8 cellular contexts compared by ENCODE assay signal in genomic region chr4:2932951-2933565, GRCh38. TPM values are rescaled to one million over a fixed set of nuclear protein-coding genes. Genes with fewer than 3 reads are reported as not detected.
DNase-seq lines count a peak whose midpoint lies in the region; ATAC-seq and TF ChIP-seq lines count a peak whose summit lies in the region.

No MANE protein-coding gene starts in this region.

- H3K9me3 Mint-ChIP-seq in activated CD4-positive, alpha-beta memory T cell treated with anti-CD3 and anti-CD28 coated beads for 36 hours, result no peaks in the 10 kb centered on the region

- H3K27me3 ChIP-seq in gastroesophageal sphincter (no peaks in the 10 kb centered on the region), spleen (replicated peaks in 1 of 7) (no peaks in the 10 kb centered on the region)

- intact Hi-C loops in activated CD4-positive, alpha-beta memory T cell treated with anti-CD3 and anti-CD28 coated beads for 36 hours (cut with micrococcal nuclease), result loop anchor here (10.0 kb wide), 1 partner anchor 688 kb away; the partner anchor contains the start of genes HAUS3 and POLN
- intact Hi-C loops in spleen (cut with DNase I; ENCODE audit: low total_unique reads), result loop anchor here (10.0 kb wide), 1 partner anchor 178 kb away; the partner anchor contains the start of gene TNIP2

- WGBS in gastroesophageal sphincter (ENCODE audit: low coverage in 1 of 2), 2 donors, result no CpG with 5 or more reads among the region's 15 CpGs
- WGBS in spleen, 5 donors, result 52 to 84% (median 69%) methylated on average over 10 to 15 of the region's 15 CpGs

- no peak for TF ChIP-seq EP300 in gastroesophageal sphincter (IDR thresholded peaks at IDR 0.05)

- ATAC-seq in gastroesophageal sphincter (no peak), HG02885 (IDR thresholded peaks at IDR 0.05; ENCODE audit: poor library complexity, unreplicated experiment) (no peak)

- H3K36me3 ChIP-seq in HEK293 (ENCODE audit: control insufficient read depth in 2 of 2, insufficient read depth in 1 of 2, low read length in 2 of 2), result peaks cover under 1 to 72% of the 10 kb centered on the region in 2 experiments; a peak in 2 of 3 replicates
- H3K36me3 ChIP-seq in gastroesophageal sphincter, result peaks cover 0 to 54% of the 10 kb centered on the region in 2 donors
- peaks cover 0 to 51% (median 42%) of the 10 kb centered on the region in 6 donors for H3K36me3 ChIP-seq in spleen

- CTCF ChIA-PET in HEK293 (lab: Yijun Ruan, JAX), result no interaction called here
- CTCF ChIA-PET in activated CD4-positive, alpha-beta memory T cell treated with anti-CD3 and anti-CD28 coated beads for 36 hours (lab: Charles Lee), result no interaction called here

- peak overlapping the region; percentile 94 for H3K27ac Mint-ChIP-seq in activated CD4-positive, alpha-beta memory T cell treated with anti-CD3 and anti-CD28 coated beads for 36 hours

- peaks cover 58% of the 10 kb centered on the region for H3K36me3 Mint-ChIP-seq in activated CD4-positive, alpha-beta memory T cell treated with anti-CD3 and anti-CD28 coated beads for 36 hours

- POLR2A ChIA-PET in HEK293 (lab: Yijun Ruan, JAX), result no interaction called here
- POLR2A ChIA-PET in activated CD4-positive, alpha-beta memory T cell treated with anti-CD3 and anti-CD28 coated beads for 36 hours (lab: Charles Lee), result interaction anchor here (1.3 kb wide), 1 partner anchor 21 kb away, joined by 5 read pairs; no protein-coding TSS in a partner anchor

- H3K27ac ChIP-seq in HEK293 (ENCODE audit: extremely low read depth, low read depth, low read length), result no peak overlapping the region
- H3K27ac ChIP-seq in gastroesophageal sphincter, result peak overlapping the region in 3 of 4 donors; percentile 92 to 96 (median 94)
- H3K27ac ChIP-seq in spleen, result peak overlapping the region; percentile 64 to 96 (median 93)

- H3K4me3 ChIP-seq in HEK293 (ENCODE audit: low read depth, low read length), result no peak overlapping the region
- H3K4me3 ChIP-seq in gastroesophageal sphincter, result peak overlapping the region in 1 of 2 donors; percentile 96
- peak overlapping the region; percentile 71 to 97 (median 88) for H3K4me3 ChIP-seq in spleen

- peak overlapping the region; percentile 98 for H3K4me3 Mint-ChIP-seq in activated CD4-positive, alpha-beta memory T cell treated with anti-CD3 and anti-CD28 coated beads for 36 hours

- no peak for TF ChIP-seq CTCF in HEK293 (tag by site-specific recombination; IDR thresholded peaks at IDR 0.05)
- no peak for TF ChIP-seq CTCF in gastroesophageal sphincter (IDR thresholded peaks at IDR 0.05)
- no peak for TF ChIP-seq CTCF in spleen (IDR thresholded peaks at IDR 0.05 in 8 of 11, conservative IDR thresholded peaks at IDR 0.05 in 3 of 11)

- H3K27me3 Mint-ChIP-seq in activated CD4-positive, alpha-beta memory T cell treated with anti-CD3 and anti-CD28 coated beads for 36 hours, result no peaks in the 10 kb centered on the region

- TF ChIP-seq POLR2A in gastroesophageal sphincter (IDR thresholded peaks at IDR 0.05) (no peak), spleen (IDR thresholded peaks at IDR 0.05) (no peak)

- H3K4me1 ChIP-seq in HEK293 (ENCODE audit: control insufficient read depth, insufficient read depth, low read length), result no peaks in the 10 kb centered on the region; the same call in 1 of the 2 replicates
- H3K4me1 ChIP-seq in gastroesophageal sphincter, result peaks cover 0 to 64% (median 22%) of the 10 kb centered on the region in 3 donors
- H3K4me1 ChIP-seq in spleen, result peaks cover 40 to 83% (median 64%) of the 10 kb centered on the region in 6 donors

- peaks cover 37% of the 10 kb centered on the region for H3K4me1 Mint-ChIP-seq in activated CD4-positive, alpha-beta memory T cell treated with anti-CD3 and anti-CD28 coated beads for 36 hours (ENCODE audit: low read depth)

- H3K9me3 ChIP-seq in HEK293 (ENCODE audit: control insufficient read depth, insufficient read depth, low read depth, low read length) (no peaks in the 10 kb centered on the region), gastroesophageal sphincter (no peaks in the 10 kb centered on the region), spleen (no peaks in the 10 kb centered on the region)

- DNase-seq in activated CD4-positive, alpha-beta memory T cell treated with anti-CD3 and anti-CD28 coated beads for 36 hours, result peak; percentile 68
- no peak for DNase-seq in spleen
- DNase-seq in medulla oblongata (ENCODE audit: extremely low spot score), result no peak
- DNase-seq in AG08395 (ENCODE audit: low spot score), result no peak
- no peak for DNase-seq in RPMI8226

TF ChIP-seq in HEK293, 187 proteins besides CTCF, POLR2A, EP300 and RAD21:
- TF ChIP-seq INSM2 (tag by site-specific recombination; IDR thresholded peaks at IDR 0.05) (no peak), GLIS2 (tag by site-specific recombination; IDR thresholded peaks at IDR 0.05) (peak; percentile 22; the same call in 1 of the 2 replicates), ZIC2 (tag by site-specific recombination; IDR thresholded peaks at IDR 0.05) (peak; percentile 51; the same call in 1 of the 2 replicates), ZNF266 (tag by site-specific recombination; IDR thresholded peaks at IDR 0.05; ENCODE audit: low read depth) (no peak), ZNF2 (tag by site-specific recombination; IDR thresholded peaks at IDR 0.05) (no peak), ZNF449 (tag by site-specific recombination; IDR thresholded peaks at IDR 0.05) (no peak)

RNA-seq across cellular contexts. Expression of gene NOP14, which starts 30.1 kb away (rescaled TPM):
- total RNA-seq in activated CD4-positive, alpha-beta memory T cell treated with anti-CD3 and anti-CD28 coated beads for 36 hours, result 10 to 100 TPM; 67.4 to 73.4 TPM
- total RNA-seq in gastroesophageal sphincter (10 to 100 TPM; 17.6 to 25.2 (median 20.4) TPM), spleen (10 to 100 TPM; 21.1 to 30.5 (median 25.0) TPM)
- polyA plus RNA-seq in spleen, result 10 to 100 TPM; 10.2 to 20.3 (median 12.2) TPM

RNA-seq across cellular contexts. Expression of gene GRK4, which starts 30.3 kb away (rescaled TPM):
- total RNA-seq in activated CD4-positive, alpha-beta memory T cell treated with anti-CD3 and anti-CD28 coated beads for 36 hours, result 1 to 10 TPM; 2.3 to 3.0 TPM
- total RNA-seq in gastroesophageal sphincter (1 to 10 TPM; 4.2 to 9.5 (median 6.2) TPM), spleen (1 to 10 TPM; 1.8 to 4.3 (median 2.6) TPM)
- polyA plus RNA-seq in spleen, result 1 to 10 TPM; 1.0 to 1.7 (median 1.2) TPM
